ENCODE assay signal across 20 cellular contexts in the genomic region with DNA sequence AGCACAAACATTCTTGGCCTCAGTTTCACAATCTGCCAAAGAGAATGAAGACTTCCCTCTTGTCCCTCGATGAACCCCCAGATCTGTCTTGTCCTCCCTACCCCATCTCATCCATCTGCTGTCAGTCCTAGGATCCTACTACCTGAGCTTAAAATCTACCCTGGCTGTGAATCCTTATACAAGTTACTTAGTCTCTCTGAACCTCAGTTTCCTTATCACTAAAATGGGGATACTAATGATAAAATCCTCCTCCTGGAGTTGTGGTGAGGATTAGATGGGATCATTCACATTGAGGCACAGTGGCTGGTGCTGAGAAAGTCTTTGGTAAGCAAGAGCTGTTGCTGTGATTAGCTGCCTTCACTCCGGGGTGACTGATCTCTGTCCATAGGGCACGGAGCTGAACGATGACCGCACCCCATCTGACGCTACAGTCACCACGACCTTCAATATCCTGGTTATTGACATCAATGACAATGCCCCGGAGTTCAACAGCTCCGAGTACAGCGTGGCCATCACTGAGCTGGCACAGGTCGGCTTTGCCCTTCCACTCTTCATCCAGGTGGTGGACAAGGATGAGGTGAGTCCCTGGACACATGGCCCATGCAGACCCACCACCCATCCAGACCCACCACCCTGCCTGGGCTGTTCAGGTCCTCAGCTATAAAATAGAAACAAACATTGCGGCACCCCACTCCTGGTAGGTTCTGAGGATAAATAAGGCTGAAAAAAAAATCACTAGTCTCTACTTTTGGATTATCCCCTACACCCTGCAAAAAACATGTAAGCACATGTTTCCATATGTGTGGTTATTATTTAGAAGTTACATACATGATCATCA.
DNase-seq lines count a peak whose midpoint lies in the region; ATAC-seq, FAIRE-seq and TF ChIP-seq lines count a peak whose summit lies in the region.
"Had no signal": no experiment of that assay in that cellular context is flagged by ENCODE, and none has a peak within 500 bp of the region (broad histone marks: within the 10 kb centered on the region; RNA-seq: fewer than 3 reads in every experiment).

No MANE protein-coding gene starts in this region.

- no TSS peak for BruUV-seq in K562 (replicated peaks; lab: Mats Ljungman, UMichigan)

- FAIRE-seq in K562 (lab: Jason Lieb, UNC) = no peak
- no peak for FAIRE-seq in small intestine (lab: Jason Lieb, UNC)
- FAIRE-seq: A549, D721Med, G401.6, GM12891 had no signal

- H3K27ac ChIP-seq in Peyer's patch = peak overlapping the region in 3 of 4 donors; percentile 54 to 92 (median 61)
- H3K27ac ChIP-seq in K562 (ENCODE audit: extremely low read depth, low read depth, low read length) = no peak overlapping the region
- no peak overlapping the region for H3K27ac ChIP-seq in right lobe of liver
- H3K27ac ChIP-seq in small intestine (ENCODE audit: low read depth in 1 of 2, low read length in 1 of 2) = peak overlapping the region in 1 of 2 donors; percentile 59
- H3K27ac ChIP-seq: A549, C4-2B, GM23248 had no signal

- intact Hi-C loops in K562 (cut with micrococcal nuclease) (no loop called here), right lobe of liver (cut with DNase I) (no loop called here)

- H3K9ac ChIP-seq in K562 (ENCODE audit: insufficient read depth in 1 of 2, low read depth in 2 of 2, low read length in 2 of 2) = no peak overlapping the region
- H3K9ac ChIP-seq: GM23248 had no signal

- peaks cover 0 to 15% (median 5%) of the 10 kb centered on the region in 4 donors for H3K4me1 ChIP-seq in Peyer's patch
- H3K4me1 ChIP-seq in K562 (replicated peaks in 1 of 2; ENCODE audit: control insufficient read depth in 2 of 2, insufficient read depth in 2 of 2, low read length in 2 of 2) = peaks cover 20 to 44% of the 10 kb centered on the region in 2 experiments
- peaks cover 0 to 23% (median 12%) of the 10 kb centered on the region in 4 donors for H3K4me1 ChIP-seq in right lobe of liver
- peaks cover 1% of the 10 kb centered on the region in 2 donors for H3K4me1 ChIP-seq in small intestine (ENCODE audit: control insufficient read depth in 2 of 2, insufficient read depth in 1 of 2, low read depth in 1 of 2, low read length in 1 of 2)

- POLR2A ChIA-PET in K562 (lab: Yijun Ruan, JAX) = interaction anchor here (0.6 to 1.6 kb wide), 3 partner anchors 55 to 893 kb away, joined by 3 to 5 read pairs (median 3); no protein-coding TSS in a partner anchor

- CTCF ChIA-PET in K562 (lab: Yijun Ruan, JAX; ENCODE audit: low intra/inter-chr PET ratio) = no interaction called here

- in situ Hi-C loops in K562 (cut with MboI) = no loop called here

- DNase-seq in Peyer's patch (peak in 2 of 3 donors; percentile 76 to 85), K562 (ENCODE audit: extremely low read depth in 1 of 4, low spot score in 3 of 4) (no peak), right lobe of liver (peak in 1 of 3 donors; percentile 67), small intestine (peak; percentile 88), NCI-H1436 treated with DMSO at 0.1 percent for 48 hours (lab: John Stamatoyannopoulos, UW) (no peak), CD1c-positive myeloid dendritic cell (ENCODE audit: extremely low spot score) (no peak), SHP77 (lab: John Stamatoyannopoulos, UW) (no peak)
- DNase-seq: BE2C; CD8-positive, alpha-beta T cell; COR-L47; DMS153; DMS79 treated with DMSO at 0.1 percent for 48 hours; EL; GM23248; H7 had no signal

- no peaks in the 10 kb centered on the region for H3K79me2 ChIP-seq in K562 (ENCODE audit: control insufficient read depth, insufficient read depth, low read length)

- peak in 3 of 6 experiments; percentile 27 to 33 (median 31) for TF ChIP-seq CTCF in Peyer's patch (IDR thresholded peaks at IDR 0.05)
- no peak for TF ChIP-seq CTCF in K562 (IDR thresholded peaks at IDR 0.05 in 2 of 3, conservative IDR thresholded peaks at IDR 0.05 in 1 of 3; ENCODE audit: insufficient read depth in 2 of 3, low read depth in 1 of 3, low read length in 3 of 3)
- TF ChIP-seq CTCF in right lobe of liver (IDR thresholded peaks at IDR 0.05) = no peak

- 75% methylated on average over 12 of the region's 12 CpGs for WGBS in K562 (ENCODE audit: insufficient coverage, low coverage, missing lambda C conversion rate)
- 27% methylated on average over 12 of the region's 12 CpGs for WGBS in right lobe of liver (ENCODE audit: insufficient coverage, low coverage, low lambda C conversion rate, missing lambda C conversion rate)
- WGBS in small intestine, 3 donors = 48 to 83% (median 65%) methylated on average over 12 of the region's 12 CpGs

- TF ChIP-seq RAD21 in K562 (CRISPR knock-in tag; conservative IDR thresholded peaks at IDR 0.05 in 1 of 2, IDR thresholded peaks at IDR 0.05 in 1 of 2) = no peak

- H3K9me3 ChIP-seq in Peyer's patch (no peaks in the 10 kb centered on the region), K562 (replicated peaks; ENCODE audit: control insufficient read depth, insufficient read depth, low read depth, low read length) (no peaks in the 10 kb centered on the region), right lobe of liver (no peaks in the 10 kb centered on the region), small intestine (ENCODE audit: control insufficient read depth, low read depth) (no peaks in the 10 kb centered on the region)
- H3K9me3 ChIP-seq: A549, BE2C had no signal

- H4K20me1 ChIP-seq in K562 (replicated peaks; ENCODE audit: control insufficient read depth, insufficient read depth, low read length) = no peaks in the 10 kb centered on the region

- ATAC-seq in K562 (no peak), right lobe of liver (peak; percentile 47 to 65 (median 54))
- ATAC-seq: A549; CD8-positive, alpha-beta T cell had no signal

- TF ChIP-seq EP300 in K562 (IDR thresholded peaks at IDR 0.05; ENCODE audit: low read length) = no peak

- peak; percentile 39 to 81 for TF ChIP-seq POLR2A in Peyer's patch (IDR thresholded peaks at IDR 0.05)
- no peak for TF ChIP-seq POLR2A in K562 (conservative IDR thresholded peaks at IDR 0.05)
- TF ChIP-seq POLR2A in right lobe of liver (IDR thresholded peaks at IDR 0.05) = peak; percentile 47

- H3K27me3 ChIP-seq in Peyer's patch (no peaks in the 10 kb centered on the region), K562 (ENCODE audit: control insufficient read depth in 2 of 2, insufficient read depth in 2 of 2, low read length in 2 of 2) (no peaks in the 10 kb centered on the region), right lobe of liver (no peaks in the 10 kb centered on the region), small intestine (ENCODE audit: control insufficient read depth in 2 of 2, insufficient read depth in 2 of 2, low read length in 2 of 2) (no peaks in the 10 kb centered on the region)
- H3K27me3 ChIP-seq: BE2C had no signal

- no peak overlapping the region for H2AFZ ChIP-seq in K562 (ENCODE audit: low read depth, low read length)
- H2AFZ ChIP-seq: GM23248 had no signal

- no peak overlapping the region for H3K4me2 ChIP-seq in K562 (ENCODE audit: insufficient read depth, low read length)
- H3K4me2 ChIP-seq: A549 had no signal

- H3K4me3 ChIP-seq in Peyer's patch = no peak overlapping the region
- no peak overlapping the region for H3K4me3 ChIP-seq in K562
- no peak overlapping the region for H3K4me3 ChIP-seq in right lobe of liver
- no peak overlapping the region for H3K4me3 ChIP-seq in small intestine (ENCODE audit: low read depth in 1 of 2, low read length in 2 of 2)
- H3K4me3 ChIP-seq: A549, GM23248 had no signal

- no peaks in the 10 kb centered on the region for H3K9me1 ChIP-seq in K562 (ENCODE audit: control insufficient read depth, insufficient read depth, low read length)

- H3K36me3 ChIP-seq in Peyer's patch = no peaks in the 10 kb centered on the region
- H3K36me3 ChIP-seq in K562 (ENCODE audit: control insufficient read depth, insufficient read depth, low read length) = no peaks in the 10 kb centered on the region
- H3K36me3 ChIP-seq in right lobe of liver = no peaks in the 10 kb centered on the region
- no peaks in the 10 kb centered on the region for H3K36me3 ChIP-seq in small intestine (ENCODE audit: control insufficient read depth in 2 of 2, insufficient read depth in 2 of 2, low read length in 2 of 2)
- H3K36me3 ChIP-seq: BE2C had no signal

TF ChIP-seq in K562, 482 proteins besides CTCF, POLR2A, EP300 and RAD21:
- TF ChIP-seq ADNP (tag; IDR thresholded peaks at IDR 0.05) (peak; percentile 48; the same call in 1 of the 2 replicates), SMARCA5 (IDR thresholded peaks at IDR 0.05) (peak; percentile 42; the same call in 1 of the 2 replicates), ZNF707 (CRISPR knock-in tag; conservative IDR thresholded peaks at IDR 0.05) (peak; percentile 92), CBX3 (IDR thresholded peaks at IDR 0.05; ENCODE audit: borderline replicate concordance in 1 of 2, low read length in 2 of 2) (peak in 1 of 2 experiments; percentile 56; a peak in 1 of 3 replicates), BCOR (IDR thresholded peaks at IDR 0.05) (peak; percentile 83), RBM25 (IDR thresholded peaks at IDR 0.05; ENCODE audit: low read depth, low read length, severe bottlenecking) (peak; percentile 78), ARHGAP35 (IDR thresholded peaks at IDR 0.05; ENCODE audit: partially characterized antibody) (no peak)
- TF ChIP-seq, protein P1, sequence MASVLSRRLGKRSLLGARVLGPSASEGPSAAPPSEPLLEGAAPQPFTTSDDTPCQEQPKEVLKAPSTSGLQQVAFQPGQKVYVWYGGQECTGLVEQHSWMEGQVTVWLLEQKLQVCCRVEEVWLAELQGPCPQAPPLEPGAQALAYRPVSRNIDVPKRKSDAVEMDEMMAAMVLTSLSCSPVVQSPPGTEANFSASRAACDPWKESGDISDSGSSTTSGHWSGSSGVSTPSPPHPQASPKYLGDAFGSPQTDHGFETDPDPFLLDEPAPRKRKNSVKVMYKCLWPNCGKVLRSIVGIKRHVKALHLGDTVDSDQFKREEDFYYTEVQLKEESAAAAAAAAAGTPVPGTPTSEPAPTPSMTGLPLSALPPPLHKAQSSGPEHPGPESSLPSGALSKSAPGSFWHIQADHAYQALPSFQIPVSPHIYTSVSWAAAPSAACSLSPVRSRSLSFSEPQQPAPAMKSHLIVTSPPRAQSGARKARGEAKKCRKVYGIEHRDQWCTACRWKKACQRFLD (CRISPR knock-in tag; IDR thresholded peaks at IDR 0.05) = no peak

Comparison
In these comparisons a context has a peak if more than half of its experiments do, and no peak if none do; other contexts are left out.
1. DNase-seq: peak in Peyer's patch (2 of 3) and small intestine (single experiment); none in K562 (0 of 4), NCI-H1436 treated with DMSO at 0.1 percent for 48 hours (single experiment), CD1c-positive myeloid dendritic cell (single experiment) and SHP77 (0 of 2).
2. H3K27ac ChIP-seq: peak in Peyer's patch (3 of 4); none in K562 (single experiment) and right lobe of liver (0 of 3).